In the genomic region with DNA sequence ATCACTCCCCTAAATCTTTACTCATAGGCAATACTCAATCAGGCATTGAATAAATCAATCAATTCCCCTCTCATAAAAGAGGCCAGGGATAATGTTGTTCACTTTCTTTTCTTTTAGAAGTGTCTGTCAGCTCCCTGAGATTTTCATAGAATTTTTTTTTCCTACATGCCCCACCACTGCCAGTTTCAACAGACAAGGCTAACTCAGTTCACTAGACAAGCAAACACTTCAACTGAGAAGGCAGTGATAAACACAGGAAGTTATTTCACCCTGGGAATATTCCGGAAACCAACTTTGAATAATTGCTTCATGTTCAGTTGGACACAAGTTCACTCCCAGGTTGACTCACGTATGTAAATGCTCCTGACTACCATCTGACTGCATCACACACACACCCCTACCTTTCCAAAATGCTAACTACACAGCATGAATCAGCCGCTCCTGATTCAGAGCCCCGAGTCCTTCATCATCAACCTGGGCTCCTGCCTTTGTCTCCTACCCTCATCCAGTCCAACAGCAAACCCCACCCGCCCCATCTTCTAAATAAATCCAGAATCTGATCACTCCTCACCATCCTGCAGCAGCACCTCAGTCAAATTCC, we compare ENCODE assay signal across 9 cellular contexts.
A peak's percentile ranks its signal among the peaks of the same experiment; 100 is the strongest.
DNase-seq lines count a peak whose midpoint lies in the region; ATAC-seq and TF ChIP-seq lines count a peak whose summit lies in the region.
"Had no signal": no experiment of that assay in that cellular context is flagged by ENCODE, and none has a peak within 500 bp of the region (broad histone marks: within the 10 kb centered on the region; RNA-seq: fewer than 3 reads in every experiment).

No MANE protein-coding gene starts in this region.

- TF ChIP-seq CTCF in Loucy (conservative IDR thresholded peaks at IDR 0.05; ENCODE audit: low read length): no peak

- H4K20me1 ChIP-seq in Loucy (ENCODE audit: insufficient read depth, low read length, poor library complexity, severe bottlenecking): no peaks in the 10 kb centered on the region

- ATAC-seq in left lobe of liver: peak; percentile 62

- no peaks in the 10 kb centered on the region for H3K36me3 ChIP-seq in Loucy (ENCODE audit: insufficient read depth, low read length)

- H3K4me1 ChIP-seq in Loucy (ENCODE audit: insufficient read depth, low read length, poor library complexity, severe bottlenecking): peaks cover 29% of the 10 kb centered on the region

- H3K9ac ChIP-seq in Loucy (ENCODE audit: low read depth, low read length, poor library complexity, severe bottlenecking): no peak overlapping the region

- H3K4me2 ChIP-seq in Loucy (ENCODE audit: low read depth, low read length, poor library complexity, severe bottlenecking): peak overlapping the region; percentile 51

- peak overlapping the region; percentile 32 for H3K4me3 ChIP-seq in Loucy (ENCODE audit: low read length, poor library complexity, severe bottlenecking)

- H2AFZ ChIP-seq in Loucy (ENCODE audit: low read length): peak overlapping the region; percentile 35; the same call in 1 of the 2 replicates

- H3K27me3 ChIP-seq in Loucy (ENCODE audit: insufficient read depth, low read length, poor library complexity, severe bottlenecking): no peaks in the 10 kb centered on the region

- no peaks in the 10 kb centered on the region for H3F3A ChIP-seq in Loucy (ENCODE audit: low read depth)

- DNase-seq in activated CD4-positive, alpha-beta T cell treated with anti-CD3 and anti-CD28 coated beads for 48 hours: peak; percentile 57
- no peak for DNase-seq in activated CD4-positive, alpha-beta T cell treated with anti-CD3 and anti-CD28 coated beads for 1 hour
- DNase-seq in HCEC 1CT: peak; percentile 98
- DNase-seq in amniotic stem cell (lab: John Stamatoyannopoulos, UW): peak; percentile 56
- peak; percentile 34 for DNase-seq in left lobe of liver (ENCODE audit: low spot score)
- no peak for DNase-seq in OCI-M1 (lab: John Stamatoyannopoulos, UW)
- no peak for DNase-seq in effector CD8-positive, alpha-beta T cell (lab: John Stamatoyannopoulos, UW)
- DNase-seq: DND-41 had no signal

- H3K9me2 ChIP-seq in Loucy (replicated peaks; ENCODE audit: low read depth, low read length): no peaks in the 10 kb centered on the region

- no peaks in the 10 kb centered on the region for H3K9me3 ChIP-seq in Loucy (ENCODE audit: insufficient read depth, low read depth, low read length)

- no peaks in the 10 kb centered on the region for H3K79me2 ChIP-seq in Loucy (ENCODE audit: insufficient read depth, low read length)

Comparison
In these comparisons a context has a peak if more than half of its experiments do, and no peak if none do; other contexts are left out.
1. DNase-seq: peak in activated CD4-positive, alpha-beta T cell treated with anti-CD3 and anti-CD28 coated beads for 48 hours (single experiment), HCEC 1CT (single experiment), amniotic stem cell (single experiment) and left lobe of liver (single experiment); none in activated CD4-positive, alpha-beta T cell treated with anti-CD3 and anti-CD28 coated beads for 1 hour (single experiment), OCI-M1 (single experiment) and effector CD8-positive, alpha-beta T cell (single experiment).